40 cellular contexts compared by ENCODE assay signal in the genomic region with DNA sequence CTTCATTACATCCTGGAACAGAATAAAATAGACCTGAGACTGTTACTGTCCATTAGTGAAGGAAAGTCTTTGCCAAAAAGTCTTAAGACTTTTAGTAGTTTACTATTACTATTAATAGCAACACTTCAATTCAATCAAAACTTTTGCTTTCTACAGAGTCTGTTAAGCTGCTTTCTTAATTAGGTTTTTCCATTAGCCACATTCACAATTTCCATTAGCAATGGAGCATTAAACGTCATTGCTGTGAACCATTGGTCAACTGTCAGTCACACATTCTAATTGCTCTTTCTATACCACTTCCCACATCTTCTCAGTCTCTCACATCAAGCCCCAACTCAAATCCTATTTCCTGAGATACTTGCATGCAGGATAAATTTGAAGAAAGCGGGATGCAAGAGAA.
"Had no signal": no experiment of that assay in that cellular context is flagged by ENCODE, and none has a peak within 500 bp of the region (broad histone marks: within the 10 kb centered on the region; RNA-seq: fewer than 3 reads in every experiment).

No MANE protein-coding gene starts in this region.

- H3K36me3 Mint-ChIP-seq: activated naive CD4-positive, alpha-beta T cell treated with anti-CD3 and anti-CD28 coated beads, Interleukin-2, amount 10 ng/mL, durations not matched to agents 7 days and 5 days; activated naive CD4-positive, alpha-beta T cell treated with anti-CD3 and anti-CD28 coated beads, Interleukin-2, amount 50 U/mL, for 24 hours; activated naive CD4-positive, alpha-beta T cell treated with anti-CD3 and anti-CD28 coated beads, Interleukin-2, amount 50 U/mL, for 72 hours; activated naive CD8-positive, alpha-beta T cell; activated naive CD8-positive, alpha-beta T cell treated with anti-CD3 and anti-CD28 coated beads for 36 hours; activated naive CD8-positive, alpha-beta T cell treated with anti-CD3 and anti-CD28 coated beads, Interleukin-2, amount 10 ng/mL, durations not matched to agents 7 days and 5 days; brain had no signal

- H3K9me3 ChIP-seq: adrenal gland, ascending aorta, body of pancreas, breast epithelium had no signal

- H3K9me3 Mint-ChIP-seq: activated naive CD4-positive, alpha-beta T cell treated with anti-CD3 and anti-CD28 coated beads, Interleukin-2, amount 50 U/mL, for 24 hours; activated naive CD8-positive, alpha-beta T cell treated with anti-CD3 and anti-CD28 coated beads for 36 hours had no signal

- H3K27ac Mint-ChIP-seq: activated naive CD4-positive, alpha-beta T cell treated with anti-CD3 and anti-CD28 coated beads for 36 hours; activated naive CD4-positive, alpha-beta T cell treated with anti-CD3 and anti-CD28 coated beads, Interleukin-2, amount 10 ng/mL, durations not matched to agents 7 days and 5 days; activated naive CD4-positive, alpha-beta T cell treated with anti-CD3 and anti-CD28 coated beads, Interleukin-2, amount 50 U/mL, for 24 hours; activated naive CD4-positive, alpha-beta T cell treated with anti-CD3 and anti-CD28 coated beads, Interleukin-2, amount 50 U/mL, for 72 hours; activated naive CD8-positive, alpha-beta T cell; activated naive CD8-positive, alpha-beta T cell treated with anti-CD3 and anti-CD28 coated beads for 36 hours; activated naive CD8-positive, alpha-beta T cell treated with anti-CD3 and anti-CD28 coated beads, Interleukin-2, amount 10 ng/mL, durations not matched to agents 7 days and 5 days; activated naive CD8-positive, alpha-beta T cell treated with anti-CD3 and anti-CD28 coated beads, Interleukin-2, amount 50 U/mL, for 24 hours; activated T-cell treated with anti-CD3 and anti-CD28 coated beads, Interleukin-2, amount 50 U/mL, for 24 hours; activated T-cell treated with anti-CD3 and anti-CD28 coated beads, Interleukin-2, amount 50 U/mL, for 72 hours; activated T-helper 1 cell treated with anti-CD3 and anti-CD28 coated beads, Interleukin-12 subunit alpha, Interleukin-12 subunit beta, Interleukin-2, Interleukin-4 antibody, amounts not matched to agents 30 ng/mL and 10 ng/mL and 1 ng/mL, durations not matched to agents 14 hours and 24 hours and 36 hours; activated T-helper 17 cell treated with anti-CD3 and anti-CD28 coated beads, Interleukin-2, amount 50 U/mL, for 72 hours; activated T-helper 2 cell treated with anti-CD3 and anti-CD28 coated beads, Interferon-gamma antibody, Interleukin-2, Interleukin-4, amounts not matched to agents 10 μg/mL and 5 μg/mL and 100 μg/mL, durations not matched to agents 14 hours and 24 hours and 36 hours had no signal

- H3K4me3 Mint-ChIP-seq: activated naive CD4-positive, alpha-beta T cell treated with anti-CD3 and anti-CD28 coated beads for 36 hours; activated naive CD4-positive, alpha-beta T cell treated with anti-CD3 and anti-CD28 coated beads, Interleukin-2, amount 10 ng/mL, durations not matched to agents 7 days and 5 days; activated naive CD4-positive, alpha-beta T cell treated with anti-CD3 and anti-CD28 coated beads, Interleukin-2, amount 50 U/mL, for 24 hours; activated naive CD8-positive, alpha-beta T cell; activated naive CD8-positive, alpha-beta T cell treated with anti-CD3 and anti-CD28 coated beads for 36 hours; activated naive CD8-positive, alpha-beta T cell treated with anti-CD3 and anti-CD28 coated beads, Interleukin-2, amount 10 ng/mL, durations not matched to agents 7 days and 5 days; activated naive CD8-positive, alpha-beta T cell treated with anti-CD3 and anti-CD28 coated beads, Interleukin-2, amount 50 U/mL, for 24 hours; activated T-cell treated with anti-CD3 and anti-CD28 coated beads, Interleukin-2, amount 50 U/mL, for 24 hours; activated T-cell treated with anti-CD3 and anti-CD28 coated beads, Interleukin-2, amount 50 U/mL, for 4 hours; activated T-cell treated with anti-CD3 and anti-CD28 coated beads, Interleukin-2, amount 50 U/mL, for 72 hours; activated T-helper 1 cell treated with anti-CD3 and anti-CD28 coated beads, Interleukin-12 subunit alpha, Interleukin-12 subunit beta, Interleukin-2, Interleukin-4 antibody, amounts not matched to agents 30 ng/mL and 10 ng/mL and 1 ng/mL, durations not matched to agents 14 hours and 24 hours and 36 hours; activated T-helper 17 cell treated with anti-CD3 and anti-CD28 coated beads, Interleukin-2, amount 50 U/mL, for 72 hours; brain; central memory CD8-positive, alpha-beta T cell had no signal

- H3K36me3 ChIP-seq: adrenal gland, ascending aorta, brain microvascular endothelial cell, breast epithelium, cardiac muscle cell had no signal

- H3K4me3 ChIP-seq: adrenal gland, ascending aorta, body of pancreas, breast epithelium, cardiac muscle cell had no signal

- H3K27ac ChIP-seq: adrenal gland, ascending aorta, body of pancreas, brain microvascular endothelial cell, breast epithelium, cardiac muscle cell had no signal

- ATAC-seq: activated naive CD4-positive, alpha-beta T cell treated with anti-CD3 and anti-CD28 coated beads, Interleukin-2, amount 50 U/mL, for 72 hours; activated naive CD8-positive, alpha-beta T cell treated with anti-CD3 and anti-CD28 coated beads, Interleukin-2, amount 50 U/mL, for 24 hours; activated T-cell treated with anti-CD3 and anti-CD28 coated beads, Interleukin-2, amount 50 U/mL, for 4 hours; activated T-cell treated with anti-CD3 and anti-CD28 coated beads, Interleukin-2, amount 50 U/mL, for 72 hours; activated T-helper 17 cell treated with anti-CD3 and anti-CD28 coated beads, Interleukin-2, amount 50 U/mL, for 72 hours; body of pancreas had no signal

- FAIRE-seq: astrocyte, bronchial epithelial cell had no signal

- H3K4me1 ChIP-seq: adrenal gland, ascending aorta, body of pancreas, breast epithelium had no signal

- DNase-seq: activated effector memory CD4-positive, alpha-beta T cell treated with anti-CD3 and anti-CD28 coated beads, Interleukin-2, amount 50 U/mL, for 16 hours; activated effector memory CD4-positive, alpha-beta T cell treated with Interleukin-2 at 50 U/mL for 16 hours; activated gamma-delta T cell; activated gamma-delta T cell treated with Interleukin-2 at 50 U/mL for 16 hours; activated naive CD4-positive, alpha-beta T cell; activated naive CD4-positive, alpha-beta T cell treated with anti-CD3 and anti-CD28 coated beads for 36 hours; activated naive CD4-positive, alpha-beta T cell treated with anti-CD3 and anti-CD28 coated beads, Interleukin-2, amount 10 ng/mL, durations not matched to agents 7 days and 5 days; activated naive CD4-positive, alpha-beta T cell treated with anti-CD3 and anti-CD28 coated beads, Interleukin-2, amount 50 U/mL, for 16 hours; activated naive CD4-positive, alpha-beta T cell treated with Interleukin-2 at 50 U/mL for 16 hours; activated naive CD8-positive, alpha-beta T cell treated with anti-CD3 and anti-CD28 coated beads for 36 hours; activated naive CD8-positive, alpha-beta T cell treated with anti-CD3 and anti-CD28 coated beads, Interleukin-2, amount 10 ng/mL, durations not matched to agents 7 days and 5 days; activated naive CD8-positive, alpha-beta T cell treated with anti-CD3 and anti-CD28 coated beads, Interleukin-2, amount 50 U/mL, for 24 hours; activated T-cell treated with anti-CD3 and anti-CD28 coated beads, Interleukin-2, amount 50 U/mL, for 1 hour; activated T-cell treated with anti-CD3 and anti-CD28 coated beads, Interleukin-2, amount 50 U/mL, for 24 hours; activated T-cell treated with anti-CD3 and anti-CD28 coated beads, Interleukin-2, amount 50 U/mL, for 4 hours; activated T-cell treated with anti-CD3 and anti-CD28 coated beads, Interleukin-2, amount 50 U/mL, for 48 hours; activated T-cell treated with anti-CD3 and anti-CD28 coated beads, Interleukin-2, amount 50 U/mL, for 72 hours; adrenal gland; amniotic stem cell; amygdala; anterior cingulate cortex; aorta; body of pancreas; brain microvascular endothelial cell; caudate nucleus; central memory CD4-positive, alpha-beta T cell; cerebellar nuclear complex had no signal

- H3K27me3 Mint-ChIP-seq: activated naive CD4-positive, alpha-beta T cell treated with anti-CD3 and anti-CD28 coated beads, Interleukin-2, amount 10 ng/mL, durations not matched to agents 7 days and 5 days; activated naive CD4-positive, alpha-beta T cell treated with anti-CD3 and anti-CD28 coated beads, Interleukin-2, amount 50 U/mL, for 24 hours; activated naive CD8-positive, alpha-beta T cell; activated naive CD8-positive, alpha-beta T cell treated with anti-CD3 and anti-CD28 coated beads for 36 hours; activated naive CD8-positive, alpha-beta T cell treated with anti-CD3 and anti-CD28 coated beads, Interleukin-2, amount 10 ng/mL, durations not matched to agents 7 days and 5 days; activated naive CD8-positive, alpha-beta T cell treated with anti-CD3 and anti-CD28 coated beads, Interleukin-2, amount 50 U/mL, for 24 hours; activated T-cell treated with anti-CD3 and anti-CD28 coated beads, Interleukin-2, amount 50 U/mL, for 24 hours; activated T-helper 17 cell treated with anti-CD3 and anti-CD28 coated beads, Interleukin-2, amount 50 U/mL, for 72 hours; central memory CD8-positive, alpha-beta T cell had no signal

- H3K27me3 ChIP-seq: adrenal gland, ascending aorta, body of pancreas, brain microvascular endothelial cell, breast epithelium, cardiac muscle cell had no signal

- H3K4me1 Mint-ChIP-seq: activated naive CD4-positive, alpha-beta T cell treated with anti-CD3 and anti-CD28 coated beads, Interleukin-2, amount 10 ng/mL, durations not matched to agents 7 days and 5 days; activated naive CD4-positive, alpha-beta T cell treated with anti-CD3 and anti-CD28 coated beads, Interleukin-2, amount 50 U/mL, for 24 hours; activated naive CD8-positive, alpha-beta T cell treated with anti-CD3 and anti-CD28 coated beads for 36 hours; activated naive CD8-positive, alpha-beta T cell treated with anti-CD3 and anti-CD28 coated beads, Interleukin-2, amount 10 ng/mL, durations not matched to agents 7 days and 5 days; activated naive CD8-positive, alpha-beta T cell treated with anti-CD3 and anti-CD28 coated beads, Interleukin-2, amount 50 U/mL, for 24 hours; activated T-helper 17 cell treated with anti-CD3 and anti-CD28 coated beads, Interleukin-2, amount 50 U/mL, for 72 hours; brain; central memory CD8-positive, alpha-beta T cell had no signal
